ENCODE assay signal across 1 cellular context in the genomic region with DNA sequence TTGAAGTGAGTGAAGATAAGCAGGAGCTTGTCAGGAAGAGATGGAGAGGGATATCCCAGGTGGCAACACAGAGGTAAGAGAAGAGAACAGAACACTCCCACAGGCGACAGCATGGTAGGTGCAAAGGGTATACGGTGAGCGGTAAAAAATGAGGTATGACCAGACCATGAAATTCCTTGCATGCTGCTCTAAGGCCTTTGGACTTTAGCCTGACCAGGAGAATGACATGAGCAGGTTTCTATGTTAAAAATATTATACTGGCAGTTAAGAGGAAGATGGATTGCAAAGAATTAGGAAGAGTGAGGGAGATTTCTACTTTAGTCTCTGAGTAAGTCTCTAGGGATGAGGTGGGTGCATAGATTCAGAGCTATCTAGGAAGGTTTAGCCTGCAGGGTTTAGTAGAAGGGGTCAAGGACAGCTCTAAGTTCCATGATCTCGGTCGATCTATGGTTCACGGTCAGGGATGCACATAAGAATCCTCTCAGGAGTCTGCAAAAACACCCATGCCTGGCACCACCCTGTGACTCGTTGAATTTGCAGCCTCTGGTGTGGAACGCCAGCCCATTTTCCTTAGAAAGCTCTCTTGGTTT.
TF ChIP-seq lines count a peak whose summit lies in the region.

No MANE protein-coding gene starts in this region.

TF ChIP-seq in HepG2, 621 proteins besides CTCF, POLR2A, EP300 and RAD21 (continued from another document and continues in another):
- TF ChIP-seq NRL (CRISPR knock-in tag; IDR thresholded peaks at IDR 0.05; ENCODE audit: borderline replicate concordance): no peak
- TF ChIP-seq, protein P1, sequence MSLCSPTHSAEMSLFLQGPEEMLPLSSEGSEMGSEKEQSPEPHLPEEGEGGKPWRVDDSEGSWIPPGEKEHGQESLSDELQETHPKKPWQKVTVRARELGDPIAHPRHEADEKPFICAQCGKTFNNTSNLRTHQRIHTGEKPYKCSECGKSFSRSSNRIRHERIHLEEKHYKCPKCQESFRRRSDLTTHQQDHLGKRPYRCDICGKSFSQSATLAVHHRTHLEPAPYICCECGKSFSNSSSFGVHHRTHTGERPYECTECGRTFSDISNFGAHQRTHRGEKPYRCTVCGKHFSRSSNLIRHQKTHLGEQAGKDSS (CRISPR knock-in tag; IDR thresholded peaks at IDR 0.05; ENCODE audit: borderline replicate concordance, low read depth): no peak
- TF ChIP-seq, protein P2, sequence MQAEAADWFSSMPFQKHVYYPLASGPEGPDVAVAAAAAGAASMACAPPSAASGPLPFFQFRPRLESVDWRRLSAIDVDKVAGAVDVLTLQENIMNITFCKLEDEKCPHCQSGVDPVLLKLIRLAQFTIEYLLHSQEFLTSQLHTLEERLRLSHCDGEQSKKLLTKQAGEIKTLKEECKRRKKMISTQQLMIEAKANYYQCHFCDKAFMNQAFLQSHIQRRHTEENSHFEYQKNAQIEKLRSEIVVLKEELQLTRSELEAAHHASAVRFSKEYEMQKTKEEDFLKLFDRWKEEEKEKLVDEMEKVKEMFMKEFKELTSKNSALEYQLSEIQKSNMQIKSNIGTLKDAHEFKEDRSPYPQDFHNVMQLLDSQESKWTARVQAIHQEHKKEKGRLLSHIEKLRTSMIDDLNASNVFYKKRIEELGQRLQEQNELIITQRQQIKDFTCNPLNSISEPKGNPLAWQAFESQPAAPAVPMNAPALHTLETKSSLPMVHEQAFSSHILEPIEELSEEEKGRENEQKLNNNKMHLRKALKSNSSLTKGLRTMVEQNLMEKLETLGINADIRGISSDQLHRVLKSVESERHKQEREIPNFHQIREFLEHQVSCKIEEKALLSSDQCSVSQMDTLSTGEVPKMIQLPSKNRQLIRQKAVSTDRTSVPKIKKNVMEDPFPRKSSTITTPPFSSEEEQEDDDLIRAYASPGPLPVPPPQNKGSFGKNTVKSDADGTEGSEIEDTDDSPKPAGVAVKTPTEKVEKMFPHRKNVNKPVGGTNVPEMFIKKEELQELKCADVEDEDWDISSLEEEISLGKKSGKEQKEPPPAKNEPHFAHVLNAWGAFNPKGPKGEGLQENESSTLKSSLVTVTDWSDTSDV (CRISPR knock-in tag; IDR thresholded peaks at IDR 0.05): no peak
- no peak for TF ChIP-seq SMYD3 (CRISPR knock-in tag; IDR thresholded peaks at IDR 0.05)
- no peak for TF ChIP-seq PHF20 (CRISPR knock-in tag; IDR thresholded peaks at IDR 0.05)
- 0 out of 2 replicates have a peak, but pooled peaks have one; percentile 18 for TF ChIP-seq ESRRA (CRISPR knock-in tag; IDR thresholded peaks at IDR 0.05; ENCODE audit: low read depth)
- peak; percentile 38; the same call in 1 of the 2 replicates for TF ChIP-seq ZNF7 (CRISPR knock-in tag; IDR thresholded peaks at IDR 0.05)
- 0 out of 2 replicates have a peak, but pooled peaks have one; percentile 30 for TF ChIP-seq ZNF614 (CRISPR knock-in tag; IDR thresholded peaks at IDR 0.05; ENCODE audit: borderline replicate concordance)
- TF ChIP-seq, protein P3, sequence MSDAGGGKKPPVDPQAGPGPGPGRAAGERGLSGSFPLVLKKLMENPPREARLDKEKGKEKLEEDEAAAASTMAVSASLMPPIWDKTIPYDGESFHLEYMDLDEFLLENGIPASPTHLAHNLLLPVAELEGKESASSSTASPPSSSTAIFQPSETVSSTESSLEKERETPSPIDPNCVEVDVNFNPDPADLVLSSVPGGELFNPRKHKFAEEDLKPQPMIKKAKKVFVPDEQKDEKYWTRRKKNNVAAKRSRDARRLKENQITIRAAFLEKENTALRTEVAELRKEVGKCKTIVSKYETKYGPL (CRISPR knock-in tag; IDR thresholded peaks at IDR 0.05): no peak
- TF ChIP-seq SETDB1 (CRISPR knock-in tag; IDR thresholded peaks at IDR 0.05; ENCODE audit: borderline replicate concordance): no peak
- TF ChIP-seq HMG20A (CRISPR knock-in tag; IDR thresholded peaks at IDR 0.05; ENCODE audit: borderline replicate concordance): peak; percentile 62; the same call in 1 of the 2 replicates
- TF ChIP-seq YY1 (IDR thresholded peaks at IDR 0.05; ENCODE audit: insufficient read depth, insufficient replicate concordance, low read depth, low read length): no peak
- TF ChIP-seq NR2F6 (IDR thresholded peaks at IDR 0.05): peak; percentile 57; the same call in 1 of the 2 replicates
- TF ChIP-seq NR2F6 (CRISPR knock-in tag; IDR thresholded peaks at IDR 0.05): peak; percentile 62; the same call in 1 of the 2 replicates
- TF ChIP-seq, protein P4, sequence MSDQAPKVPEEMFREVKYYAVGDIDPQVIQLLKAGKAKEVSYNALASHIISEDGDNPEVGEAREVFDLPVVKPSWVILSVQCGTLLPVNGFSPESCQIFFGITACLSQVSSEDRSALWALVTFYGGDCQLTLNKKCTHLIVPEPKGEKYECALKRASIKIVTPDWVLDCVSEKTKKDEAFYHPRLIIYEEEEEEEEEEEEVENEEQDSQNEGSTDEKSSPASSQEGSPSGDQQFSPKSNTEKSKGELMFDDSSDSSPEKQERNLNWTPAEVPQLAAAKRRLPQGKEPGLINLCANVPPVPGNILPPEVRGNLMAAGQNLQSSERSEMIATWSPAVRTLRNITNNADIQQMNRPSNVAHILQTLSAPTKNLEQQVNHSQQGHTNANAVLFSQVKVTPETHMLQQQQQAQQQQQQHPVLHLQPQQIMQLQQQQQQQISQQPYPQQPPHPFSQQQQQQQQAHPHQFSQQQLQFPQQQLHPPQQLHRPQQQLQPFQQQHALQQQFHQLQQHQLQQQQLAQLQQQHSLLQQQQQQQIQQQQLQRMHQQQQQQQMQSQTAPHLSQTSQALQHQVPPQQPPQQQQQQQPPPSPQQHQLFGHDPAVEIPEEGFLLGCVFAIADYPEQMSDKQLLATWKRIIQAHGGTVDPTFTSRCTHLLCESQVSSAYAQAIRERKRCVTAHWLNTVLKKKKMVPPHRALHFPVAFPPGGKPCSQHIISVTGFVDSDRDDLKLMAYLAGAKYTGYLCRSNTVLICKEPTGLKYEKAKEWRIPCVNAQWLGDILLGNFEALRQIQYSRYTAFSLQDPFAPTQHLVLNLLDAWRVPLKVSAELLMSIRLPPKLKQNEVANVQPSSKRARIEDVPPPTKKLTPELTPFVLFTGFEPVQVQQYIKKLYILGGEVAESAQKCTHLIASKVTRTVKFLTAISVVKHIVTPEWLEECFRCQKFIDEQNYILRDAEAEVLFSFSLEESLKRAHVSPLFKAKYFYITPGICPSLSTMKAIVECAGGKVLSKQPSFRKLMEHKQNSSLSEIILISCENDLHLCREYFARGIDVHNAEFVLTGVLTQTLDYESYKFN (CRISPR knock-in tag; conservative IDR thresholded peaks at IDR 0.05): peak; percentile 66
- no peak for TF ChIP-seq TCF7 (IDR thresholded peaks at IDR 0.05; ENCODE audit: low read depth)
- TF ChIP-seq SAP130 (CRISPR knock-in tag; IDR thresholded peaks at IDR 0.05; ENCODE audit: low read depth): peak; percentile 56; the same call in 1 of the 2 replicates
- TF ChIP-seq MIXL1 (CRISPR knock-in tag; IDR thresholded peaks at IDR 0.05): no peak
- TF ChIP-seq HNRNPH1 (optimal IDR thresholded peaks at IDR 0.05; ENCODE audit: low read depth, low read length): no peak
- TF ChIP-seq BCL6 (CRISPR knock-in tag; IDR thresholded peaks at IDR 0.05): peak; percentile 64; the same call in 1 of the 2 replicates
- no peak for TF ChIP-seq SP5 (CRISPR knock-in tag; IDR thresholded peaks at IDR 0.05; ENCODE audit: borderline replicate concordance, low read depth)
- no peak for TF ChIP-seq NFIB (CRISPR knock-in tag; IDR thresholded peaks at IDR 0.05; ENCODE audit: borderline replicate concordance)
- no peak for TF ChIP-seq SOX13 (IDR thresholded peaks at IDR 0.05)
- TF ChIP-seq SOX13 (CRISPR knock-in tag; conservative IDR thresholded peaks at IDR 0.05 in 1 of 2, IDR thresholded peaks at IDR 0.05 in 1 of 2): peak in 1 of 2 experiments; percentile 28; a peak in 1 of 4 replicates
- TF ChIP-seq KDM3A (CRISPR knock-in tag; IDR thresholded peaks at IDR 0.05; ENCODE audit: low read depth): no peak
- no peak for TF ChIP-seq SATB2 (CRISPR knock-in tag; IDR thresholded peaks at IDR 0.05)
- peak; percentile 91 for TF ChIP-seq HNF4A (CRISPR knock-in tag; IDR thresholded peaks at IDR 0.05)
- TF ChIP-seq, protein P5, sequence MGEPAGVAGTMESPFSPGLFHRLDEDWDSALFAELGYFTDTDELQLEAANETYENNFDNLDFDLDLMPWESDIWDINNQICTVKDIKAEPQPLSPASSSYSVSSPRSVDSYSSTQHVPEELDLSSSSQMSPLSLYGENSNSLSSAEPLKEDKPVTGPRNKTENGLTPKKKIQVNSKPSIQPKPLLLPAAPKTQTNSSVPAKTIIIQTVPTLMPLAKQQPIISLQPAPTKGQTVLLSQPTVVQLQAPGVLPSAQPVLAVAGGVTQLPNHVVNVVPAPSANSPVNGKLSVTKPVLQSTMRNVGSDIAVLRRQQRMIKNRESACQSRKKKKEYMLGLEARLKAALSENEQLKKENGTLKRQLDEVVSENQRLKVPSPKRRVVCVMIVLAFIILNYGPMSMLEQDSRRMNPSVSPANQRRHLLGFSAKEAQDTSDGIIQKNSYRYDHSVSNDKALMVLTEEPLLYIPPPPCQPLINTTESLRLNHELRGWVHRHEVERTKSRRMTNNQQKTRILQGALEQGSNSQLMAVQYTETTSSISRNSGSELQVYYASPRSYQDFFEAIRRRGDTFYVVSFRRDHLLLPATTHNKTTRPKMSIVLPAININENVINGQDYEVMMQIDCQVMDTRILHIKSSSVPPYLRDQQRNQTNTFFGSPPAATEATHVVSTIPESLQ (CRISPR knock-in tag; conservative IDR thresholded peaks at IDR 0.05): no peak
- TF ChIP-seq NCOR1 (IDR thresholded peaks at IDR 0.05; ENCODE audit: borderline replicate concordance, low read length): peak; percentile 88
- TF ChIP-seq SSRP1 (CRISPR knock-in tag; IDR thresholded peaks at IDR 0.05): 0 out of 2 replicates have a peak, but pooled peaks have one; percentile 42
- no peak for TF ChIP-seq ZNF652 (CRISPR knock-in tag; IDR thresholded peaks at IDR 0.05; ENCODE audit: borderline replicate concordance, low read depth)
- TF ChIP-seq, protein P6, sequence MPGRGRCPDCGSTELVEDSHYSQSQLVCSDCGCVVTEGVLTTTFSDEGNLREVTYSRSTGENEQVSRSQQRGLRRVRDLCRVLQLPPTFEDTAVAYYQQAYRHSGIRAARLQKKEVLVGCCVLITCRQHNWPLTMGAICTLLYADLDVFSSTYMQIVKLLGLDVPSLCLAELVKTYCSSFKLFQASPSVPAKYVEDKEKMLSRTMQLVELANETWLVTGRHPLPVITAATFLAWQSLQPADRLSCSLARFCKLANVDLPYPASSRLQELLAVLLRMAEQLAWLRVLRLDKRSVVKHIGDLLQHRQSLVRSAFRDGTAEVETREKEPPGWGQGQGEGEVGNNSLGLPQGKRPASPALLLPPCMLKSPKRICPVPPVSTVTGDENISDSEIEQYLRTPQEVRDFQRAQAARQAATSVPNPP (CRISPR knock-in tag; IDR thresholded peaks at IDR 0.05): 0 out of 2 replicates have a peak, but pooled peaks have one; percentile 36
- TF ChIP-seq ZBTB7A (CRISPR knock-in tag; IDR thresholded peaks at IDR 0.05): no peak
- TF ChIP-seq ZMAT3 (CRISPR knock-in tag; conservative IDR thresholded peaks at IDR 0.05): no peak
- TF ChIP-seq RBAK (CRISPR knock-in tag; IDR thresholded peaks at IDR 0.05): no peak
- TF ChIP-seq, protein P7, sequence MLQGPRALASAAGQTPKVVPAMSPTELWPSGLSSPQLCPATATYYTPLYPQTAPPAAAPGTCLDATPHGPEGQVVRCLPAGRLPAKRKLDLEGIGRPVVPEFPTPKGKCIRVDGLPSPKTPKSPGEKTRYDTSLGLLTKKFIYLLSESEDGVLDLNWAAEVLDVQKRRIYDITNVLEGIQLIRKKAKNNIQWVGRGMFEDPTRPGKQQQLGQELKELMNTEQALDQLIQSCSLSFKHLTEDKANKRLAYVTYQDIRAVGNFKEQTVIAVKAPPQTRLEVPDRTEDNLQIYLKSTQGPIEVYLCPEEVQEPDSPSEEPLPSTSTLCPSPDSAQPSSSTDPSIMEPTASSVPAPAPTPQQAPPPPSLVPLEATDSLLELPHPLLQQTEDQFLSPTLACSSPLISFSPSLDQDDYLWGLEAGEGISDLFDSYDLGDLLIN (CRISPR knock-in tag; IDR thresholded peaks at IDR 0.05; ENCODE audit: borderline replicate concordance): no peak
- TF ChIP-seq NAIF1 (CRISPR knock-in tag; IDR thresholded peaks at IDR 0.05; ENCODE audit: borderline replicate concordance): no peak
- TF ChIP-seq, protein P8, sequence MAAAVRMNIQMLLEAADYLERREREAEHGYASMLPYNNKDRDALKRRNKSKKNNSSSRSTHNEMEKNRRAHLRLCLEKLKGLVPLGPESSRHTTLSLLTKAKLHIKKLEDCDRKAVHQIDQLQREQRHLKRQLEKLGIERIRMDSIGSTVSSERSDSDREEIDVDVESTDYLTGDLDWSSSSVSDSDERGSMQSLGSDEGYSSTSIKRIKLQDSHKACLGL (CRISPR knock-in tag; IDR thresholded peaks at IDR 0.05): no peak
- TF ChIP-seq, protein P9, sequence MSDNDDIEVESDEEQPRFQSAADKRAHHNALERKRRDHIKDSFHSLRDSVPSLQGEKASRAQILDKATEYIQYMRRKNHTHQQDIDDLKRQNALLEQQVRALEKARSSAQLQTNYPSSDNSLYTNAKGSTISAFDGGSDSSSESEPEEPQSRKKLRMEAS (IDR thresholded peaks at IDR 0.05): peak; percentile 43; the same call in 1 of the 2 replicates
- TF ChIP-seq ELF3 (CRISPR knock-in tag; IDR thresholded peaks at IDR 0.05): peak; percentile 46; the same call in 1 of the 2 replicates
- TF ChIP-seq RARA (CRISPR knock-in tag; IDR thresholded peaks at IDR 0.05): peak; percentile 66
- no peak for TF ChIP-seq GPN1 (CRISPR knock-in tag; IDR thresholded peaks at IDR 0.05; ENCODE audit: borderline replicate concordance)
- TF ChIP-seq, protein P10, sequence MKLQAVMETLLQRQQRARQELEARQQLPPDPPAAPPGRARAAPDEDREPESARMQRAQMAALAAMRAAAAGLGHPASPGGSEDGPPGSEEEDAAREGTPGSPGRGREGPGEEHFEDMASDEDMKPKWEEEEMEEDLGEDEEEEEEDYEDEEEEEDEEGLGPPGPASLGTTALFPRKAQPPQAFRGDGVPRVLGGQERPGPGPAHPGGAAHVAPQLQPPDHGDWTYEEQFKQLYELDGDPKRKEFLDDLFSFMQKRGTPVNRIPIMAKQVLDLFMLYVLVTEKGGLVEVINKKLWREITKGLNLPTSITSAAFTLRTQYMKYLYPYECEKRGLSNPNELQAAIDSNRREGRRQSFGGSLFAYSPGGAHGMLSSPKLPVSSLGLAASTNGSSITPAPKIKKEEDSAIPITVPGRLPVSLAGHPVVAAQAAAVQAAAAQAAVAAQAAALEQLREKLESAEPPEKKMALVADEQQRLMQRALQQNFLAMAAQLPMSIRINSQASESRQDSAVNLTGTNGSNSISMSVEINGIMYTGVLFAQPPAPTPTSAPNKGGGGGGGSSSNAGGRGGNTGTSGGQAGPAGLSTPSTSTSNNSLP (IDR thresholded peaks at IDR 0.05; ENCODE audit: low read depth, low read length): 0 out of 2 replicates have a peak, but pooled peaks have one; percentile 29
- TF ChIP-seq FOXO1 (CRISPR knock-in tag; IDR thresholded peaks at IDR 0.05): 0 out of 2 replicates have a peak, but pooled peaks have one; percentile 30
- peak; percentile 95 for TF ChIP-seq TEAD3 (CRISPR knock-in tag; optimal IDR thresholded peaks at IDR 0.05; ENCODE audit: borderline replicate concordance)
- TF ChIP-seq, protein P11, sequence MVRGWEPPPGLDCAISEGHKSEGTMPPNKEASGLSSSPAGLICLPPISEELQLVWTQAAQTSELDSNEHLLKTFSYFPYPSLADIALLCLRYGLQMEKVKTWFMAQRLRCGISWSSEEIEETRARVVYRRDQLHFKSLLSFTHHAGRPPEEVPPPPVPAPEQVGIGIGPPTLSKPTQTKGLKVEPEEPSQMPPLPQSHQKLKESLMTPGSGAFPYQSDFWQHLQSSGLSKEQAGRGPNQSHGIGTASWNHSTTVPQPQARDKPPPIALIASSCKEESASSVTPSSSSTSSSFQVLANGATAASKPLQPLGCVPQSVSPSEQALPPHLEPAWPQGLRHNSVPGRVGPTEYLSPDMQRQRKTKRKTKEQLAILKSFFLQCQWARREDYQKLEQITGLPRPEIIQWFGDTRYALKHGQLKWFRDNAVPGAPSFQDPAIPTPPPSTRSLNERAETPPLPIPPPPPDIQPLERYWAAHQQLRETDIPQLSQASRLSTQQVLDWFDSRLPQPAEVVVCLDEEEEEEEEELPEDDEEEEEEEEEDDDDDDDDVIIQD (CRISPR knock-in tag; IDR thresholded peaks at IDR 0.05; ENCODE audit: low read depth): peak; percentile 76; the same call in 1 of the 2 replicates
